11 cellular contexts compared by ENCODE assay signal in the genomic region with DNA sequence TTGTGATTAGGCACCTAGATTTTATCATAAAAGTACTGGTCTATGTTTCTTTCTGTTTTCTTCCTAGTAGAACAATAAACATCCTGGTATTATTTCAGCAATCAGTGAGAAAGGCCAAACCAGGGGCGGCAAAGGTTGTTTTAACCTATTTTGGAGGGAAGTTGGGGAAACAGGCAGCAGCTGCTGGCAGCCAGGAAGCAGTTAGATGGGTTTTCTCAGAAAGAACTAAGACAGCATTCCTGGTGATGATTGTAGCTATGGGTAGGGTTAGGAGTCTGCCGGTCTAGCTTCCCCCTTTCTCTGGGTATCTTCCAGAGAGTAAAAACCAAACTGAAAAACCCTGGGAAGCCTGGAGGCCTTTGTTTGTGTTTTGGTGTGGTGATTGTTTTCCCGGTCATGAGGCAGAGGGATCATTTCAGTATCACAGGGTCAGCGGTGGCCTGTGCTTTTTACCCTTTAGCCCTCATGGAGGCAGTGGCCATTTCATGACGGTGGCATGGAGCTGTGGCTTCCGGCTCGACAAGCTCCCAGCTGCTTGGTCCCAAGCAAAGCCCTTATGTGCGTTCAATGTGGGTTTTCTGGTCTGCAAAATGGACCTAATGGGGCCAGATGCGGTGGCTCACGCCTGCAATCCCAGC. TPM values are rescaled to one million over a fixed set of nuclear protein-coding genes. Genes with fewer than 3 reads are reported as not detected.
DNase-seq lines count a peak whose midpoint lies in the region; ATAC-seq, FAIRE-seq and TF ChIP-seq lines count a peak whose summit lies in the region.
"Had no signal": no experiment of that assay in that cellular context is flagged by ENCODE, and none has a peak within 500 bp of the region (broad histone marks: within the 10 kb centered on the region; RNA-seq: fewer than 3 reads in every experiment).

No MANE protein-coding gene starts in this region.

- peaks cover 43% of the 10 kb centered on the region for H3K4me1 ChIP-seq in HepG2 (ENCODE audit: insufficient read depth, low read length)

- H3K36me3 ChIP-seq in HepG2 (replicated peaks in 1 of 2; ENCODE audit: control insufficient read depth in 1 of 2, insufficient read depth in 2 of 2, low read length in 2 of 2): no peaks in the 10 kb centered on the region

- intact Hi-C loops in activated T-helper 1 cell treated with anti-CD3 and anti-CD28 coated beads, Interleukin-12 subunit alpha, Interleukin-12 subunit beta, Interleukin-2, Interleukin-4 antibody, amounts not matched to agents 30 ng/mL and 10 ng/mL and 1 ng/mL, durations not matched to agents 14 hours and 24 hours and 36 hours (cut with micrococcal nuclease): no loop called here
- intact Hi-C loops in HepG2 (cut with micrococcal nuclease; ENCODE audit: unreplicated experiment): no loop called here

- H3K27me3 Mint-ChIP-seq in T-helper 2 cell treated with Interferon-gamma antibody and Interleukin-4, amounts not matched to agents 5 μg/mL and 100 μg/mL, for 36 hours (ENCODE audit: low read depth): no peaks in the 10 kb centered on the region
- H3K27me3 Mint-ChIP-seq in activated T-helper 1 cell treated with anti-CD3 and anti-CD28 coated beads, Interleukin-12 subunit alpha, Interleukin-12 subunit beta, Interleukin-2, Interleukin-4 antibody, amounts not matched to agents 30 ng/mL and 10 ng/mL and 1 ng/mL, durations not matched to agents 14 hours and 24 hours and 36 hours (ENCODE audit: insufficient read depth): no peaks in the 10 kb centered on the region
- H3K27me3 Mint-ChIP-seq in stimulated activated naive B cell treated with anti-CD40 and anti-IgM and Interleukin-4, amounts not matched to agents 10 μg/mL and 1 μg/mL and 100 μg/mL, for 72 hours: no peaks in the 10 kb centered on the region

- BruUV-seq in HepG2 (replicated peaks; lab: Mats Ljungman, UMichigan): no TSS peak

- TF ChIP-seq EP300 in HepG2 (IDR thresholded peaks at IDR 0.05; ENCODE audit: low read depth in 2 of 2, low read length in 2 of 2): no peak
- TF ChIP-seq EP300 in HepG2 (CRISPR knock-in tag; IDR thresholded peaks at IDR 0.05; ENCODE audit: borderline replicate concordance): no peak

- DNase-seq in T-helper 2 cell treated with Interferon-gamma antibody and Interleukin-4, amounts not matched to agents 5 μg/mL and 100 μg/mL, for 36 hours (ENCODE audit: low spot score): no peak
- DNase-seq in T-helper 2 cell: no peak
- no peak for DNase-seq in activated T-helper 1 cell treated with anti-CD3 and anti-CD28 coated beads, Interleukin-12 subunit alpha, Interleukin-12 subunit beta, Interleukin-2, Interleukin-4 antibody, amounts not matched to agents 30 ng/mL and 10 ng/mL and 1 ng/mL, durations not matched to agents 14 hours and 24 hours and 36 hours (ENCODE audit: low spot score)
- no peak for DNase-seq in HepG2 (ENCODE audit: low spot score)
- DNase-seq in stimulated activated naive B cell treated with anti-CD40 and anti-IgM and Interleukin-4, amounts not matched to agents 10 μg/mL and 1 μg/mL and 100 μg/mL, for 72 hours: no peak
- DNase-seq in foreskin fibroblast: no peak
- DNase-seq in urothelium cell line (ENCODE audit: low spot score): no peak
- DNase-seq in SHP77 (lab: John Stamatoyannopoulos, UW): no peak
- DNase-seq: stimulated activated CD4-positive, alpha-beta T cell treated with anti-CD3 and anti-CD28 coated beads, Interleukin-15, amount 100 ng/mL, for 24 hours; substantia nigra had no signal

- H4K20me1 ChIP-seq in HepG2 (ENCODE audit: insufficient read depth, low read length): no peaks in the 10 kb centered on the region

- H3K27ac ChIP-seq in HepG2 (ENCODE audit: extremely low read length, insufficient read depth, low read length): no peak overlapping the region
- H3K27ac ChIP-seq: A549 had no signal

- WGBS in HepG2 (ENCODE audit: low lambda C conversion rate): 11% methylated on average over 7 of the region's 10 CpGs

- FAIRE-seq in HepG2 (lab: Jason Lieb, UNC) (no peak), urothelium cell line (lab: Jason Lieb, UNC) (no peak)
- FAIRE-seq: A549 had no signal

- POLR2A ChIA-PET in HepG2 (lab: Yijun Ruan, JAX): no interaction called here

- H3K9me3 ChIP-seq in HepG2 (ENCODE audit: low read length): no peaks in the 10 kb centered on the region
- H3K9me3 ChIP-seq: A549 had no signal

- H3K9ac ChIP-seq in HepG2 (ENCODE audit: insufficient read depth, low read depth, low read length): no peak overlapping the region

- H3K4me3 Mint-ChIP-seq in T-helper 2 cell treated with Interferon-gamma antibody and Interleukin-4, amounts not matched to agents 5 μg/mL and 100 μg/mL, for 36 hours: peak overlapping the region; percentile 66
- peak overlapping the region; percentile 28 for H3K4me3 Mint-ChIP-seq in activated T-helper 1 cell treated with anti-CD3 and anti-CD28 coated beads, Interleukin-12 subunit alpha, Interleukin-12 subunit beta, Interleukin-2, Interleukin-4 antibody, amounts not matched to agents 30 ng/mL and 10 ng/mL and 1 ng/mL, durations not matched to agents 14 hours and 24 hours and 36 hours
- H3K4me3 Mint-ChIP-seq in stimulated activated naive B cell treated with anti-CD40 and anti-IgM and Interleukin-4, amounts not matched to agents 10 μg/mL and 1 μg/mL and 100 μg/mL, for 72 hours: no peak overlapping the region

- H3K4me3 ChIP-seq in HepG2 (replicated peaks in 1 of 3; ENCODE audit: insufficient read depth in 1 of 3, low read depth in 2 of 3, low read length in 3 of 3): no peak overlapping the region; a peak in 1 of 6 replicates
- H3K4me3 ChIP-seq in foreskin fibroblast (ENCODE audit: low read depth in 1 of 2, low read length in 2 of 2): no peak overlapping the region
- H3K4me3 ChIP-seq: A549 had no signal

- in situ Hi-C loops in HepG2 (cut with HindIII; ENCODE audit: extremely low pct_ligation_motif_present, low pct_unique_long_range_greater_than_20kb): no loop called here

- CTCF ChIA-PET in HepG2 (lab: Yijun Ruan, JAX; ENCODE audit: low intra/inter-chr PET ratio, low total read pairs): no interaction called here

- TF ChIP-seq RAD21 in HepG2 (CRISPR knock-in tag; IDR thresholded peaks at IDR 0.05): no peak

- peaks cover 5% of the 10 kb centered on the region for H3K9me3 Mint-ChIP-seq in T-helper 2 cell treated with Interferon-gamma antibody and Interleukin-4, amounts not matched to agents 5 μg/mL and 100 μg/mL, for 36 hours
- H3K9me3 Mint-ChIP-seq in activated T-helper 1 cell treated with anti-CD3 and anti-CD28 coated beads, Interleukin-12 subunit alpha, Interleukin-12 subunit beta, Interleukin-2, Interleukin-4 antibody, amounts not matched to agents 30 ng/mL and 10 ng/mL and 1 ng/mL, durations not matched to agents 14 hours and 24 hours and 36 hours: peaks cover 14% of the 10 kb centered on the region
- H3K9me3 Mint-ChIP-seq in stimulated activated naive B cell treated with anti-CD40 and anti-IgM and Interleukin-4, amounts not matched to agents 10 μg/mL and 1 μg/mL and 100 μg/mL, for 72 hours: peaks cover 7 to 8% of the 10 kb centered on the region in 2 donors

- H2AFZ ChIP-seq in HepG2 (ENCODE audit: low read length): no peak overlapping the region

- peak overlapping the region; percentile 38 for H3K4me2 ChIP-seq in HepG2 (ENCODE audit: low read depth, low read length)
- H3K4me2 ChIP-seq: A549 had no signal

- H3K27me3 ChIP-seq in HepG2 (ENCODE audit: control insufficient read depth in 1 of 2, insufficient read depth in 2 of 2, low read length in 2 of 2): peaks cover 2 to 32% of the 10 kb centered on the region in 2 experiments; a peak in 4 of 5 replicates

- no peaks in the 10 kb centered on the region for H3K79me2 ChIP-seq in HepG2 (ENCODE audit: insufficient read depth, low read length)

- no peak for TF ChIP-seq CTCF in HepG2 (CRISPR knock-in tag; IDR thresholded peaks at IDR 0.05)
- no peak for TF ChIP-seq CTCF in foreskin fibroblast (IDR thresholded peaks at IDR 0.05; ENCODE audit: low read depth, low read length)

- H3K27ac Mint-ChIP-seq in T-helper 2 cell treated with Interferon-gamma antibody and Interleukin-4, amounts not matched to agents 5 μg/mL and 100 μg/mL, for 36 hours: peak overlapping the region; percentile 90
- H3K27ac Mint-ChIP-seq in activated T-helper 1 cell treated with anti-CD3 and anti-CD28 coated beads, Interleukin-12 subunit alpha, Interleukin-12 subunit beta, Interleukin-2, Interleukin-4 antibody, amounts not matched to agents 30 ng/mL and 10 ng/mL and 1 ng/mL, durations not matched to agents 14 hours and 24 hours and 36 hours: peak overlapping the region; percentile 97
- peak overlapping the region; percentile 77 for H3K27ac Mint-ChIP-seq in stimulated activated naive B cell treated with anti-CD40 and anti-IgM and Interleukin-4, amounts not matched to agents 10 μg/mL and 1 μg/mL and 100 μg/mL, for 72 hours

- H3K36me3 Mint-ChIP-seq in T-helper 2 cell treated with Interferon-gamma antibody and Interleukin-4, amounts not matched to agents 5 μg/mL and 100 μg/mL, for 36 hours (ENCODE audit: low read depth): peaks cover 11% of the 10 kb centered on the region
- H3K36me3 Mint-ChIP-seq in activated T-helper 1 cell treated with anti-CD3 and anti-CD28 coated beads, Interleukin-12 subunit alpha, Interleukin-12 subunit beta, Interleukin-2, Interleukin-4 antibody, amounts not matched to agents 30 ng/mL and 10 ng/mL and 1 ng/mL, durations not matched to agents 14 hours and 24 hours and 36 hours (ENCODE audit: low read depth): peaks cover 24% of the 10 kb centered on the region
- H3K36me3 Mint-ChIP-seq in stimulated activated naive B cell treated with anti-CD40 and anti-IgM and Interleukin-4, amounts not matched to agents 10 μg/mL and 1 μg/mL and 100 μg/mL, for 72 hours: peaks cover 4 to 5% of the 10 kb centered on the region in 2 donors

- H3K4me1 Mint-ChIP-seq in T-helper 2 cell treated with Interferon-gamma antibody and Interleukin-4, amounts not matched to agents 5 μg/mL and 100 μg/mL, for 36 hours (ENCODE audit: low read depth): peaks cover 70% of the 10 kb centered on the region
- peaks cover 87% of the 10 kb centered on the region for H3K4me1 Mint-ChIP-seq in activated T-helper 1 cell treated with anti-CD3 and anti-CD28 coated beads, Interleukin-12 subunit alpha, Interleukin-12 subunit beta, Interleukin-2, Interleukin-4 antibody, amounts not matched to agents 30 ng/mL and 10 ng/mL and 1 ng/mL, durations not matched to agents 14 hours and 24 hours and 36 hours (ENCODE audit: low read depth)
- H3K4me1 Mint-ChIP-seq in stimulated activated naive B cell treated with anti-CD40 and anti-IgM and Interleukin-4, amounts not matched to agents 10 μg/mL and 1 μg/mL and 100 μg/mL, for 72 hours: peaks cover 75 to 100% of the 10 kb centered on the region in 2 donors

- no peak; the same call in 2 of the 3 replicates for ATAC-seq in HepG2
- no peak for ATAC-seq in stimulated activated naive B cell treated with anti-CD40 and anti-IgM and Interleukin-4, amounts not matched to agents 10 μg/mL and 1 μg/mL and 100 μg/mL, for 72 hours (replicated peaks)
- ATAC-seq: A549 had no signal

- no peak for TF ChIP-seq POLR2A in HepG2 (IDR thresholded peaks at IDR 0.05; ENCODE audit: insufficient read depth in 1 of 2, low read depth in 2 of 2, low read length in 2 of 2)

RNA-seq across cellular contexts. Expression of a gene that starts 19.6 kb away (rescaled TPM):
- total RNA-seq in activated T-helper 1 cell treated with anti-CD3 and anti-CD28 coated beads, Interleukin-12 subunit alpha, Interleukin-12 subunit beta, Interleukin-2, Interleukin-4 antibody, amounts not matched to agents 30 ng/mL and 10 ng/mL and 1 ng/mL, durations not matched to agents 14 hours and 24 hours and 36 hours: 211 and 213 TPM in 2 replicates
- 0.04 TPM in 1 of 2 replicates, not detected in the other for total RNA-seq in HepG2 (2016; rRNA removed; fragmentation: Illumina TruSeq; extraction: Trizol)
- not detected in 2 replicates for total RNA-seq in HepG2 (2016; cell fraction: cytosol; rRNA removed; fragmentation: Illumina TruSeq; extraction: Trizol; ENCODE audit: low read depth)
- not detected in 2 replicates for total RNA-seq in HepG2 (2016; cell fraction: insoluble cytoplasmic fraction; rRNA removed; fragmentation: Illumina TruSeq; extraction: Trizol)
- not detected in 2 replicates for total RNA-seq in HepG2 (2016; cell fraction: membrane; rRNA removed; fragmentation: Illumina TruSeq; extraction: Trizol)
- total RNA-seq in HepG2 (2016; cell fraction: nucleus; rRNA removed; fragmentation: Illumina TruSeq; extraction: Trizol): not detected in 2 replicates
- 0.11 and 0.29 TPM in 2 replicates for polyA plus RNA-seq in HepG2 (2011; rRNA removed)
- 0.05 and 0.07 TPM in 2 replicates for polyA plus RNA-seq in HepG2 (2011; cell fraction: cytosol; rRNA removed)
- polyA plus RNA-seq in HepG2 (2011; cell fraction: nucleus; rRNA removed): 0.05 TPM in 2 replicates
- polyA plus RNA-seq in HepG2 (2012): not detected in 2 replicates
- polyA plus RNA-seq in HepG2 (2016; cell fraction: cytosol; fragmentation: Illumina TruSeq; extraction: Trizol; ENCODE audit: low read depth): not detected in 2 replicates
- polyA plus RNA-seq in HepG2 (2016; cell fraction: insoluble cytoplasmic fraction; fragmentation: Illumina TruSeq; extraction: Trizol; ENCODE audit: low read depth): not detected in 2 replicates
- not detected in 2 replicates for polyA plus RNA-seq in HepG2 (2016; cell fraction: membrane; fragmentation: Illumina TruSeq; extraction: Trizol; ENCODE audit: low read depth)
- not detected in 2 replicates for polyA plus RNA-seq in HepG2 (2016; cell fraction: nucleus; fragmentation: Illumina TruSeq; extraction: Trizol; ENCODE audit: insufficient read depth, low read depth)
- polyA minus RNA-seq in HepG2 (2011; rRNA and poly(A)+ RNA removed; ENCODE audit: low replicate concordance): 0.14 and 1.1 TPM in 2 replicates
- polyA minus RNA-seq in HepG2 (2011; cell fraction: cytosol; rRNA and poly(A)+ RNA removed): not detected in 2 replicates
- 0.90 TPM in 1 of 2 replicates, not detected in the other for polyA minus RNA-seq in HepG2 (2011; cell fraction: nucleus; rRNA and poly(A)+ RNA removed)

Comparison
In these comparisons a context has a peak if more than half of its experiments do, and no peak if none do; other contexts are left out.
1. H3K4me3 Mint-ChIP-seq: peak in T-helper 2 cell treated with Interferon-gamma antibody and Interleukin-4, amounts not matched to agents 5 μg/mL and 100 μg/mL, for 36 hours (single experiment) and activated T-helper 1 cell treated with anti-CD3 and anti-CD28 coated beads, Interleukin-12 subunit alpha, Interleukin-12 subunit beta, Interleukin-2, Interleukin-4 antibody, amounts not matched to agents 30 ng/mL and 10 ng/mL and 1 ng/mL, durations not matched to agents 14 hours and 24 hours and 36 hours (single experiment); none in stimulated activated naive B cell treated with anti-CD40 and anti-IgM and Interleukin-4, amounts not matched to agents 10 μg/mL and 1 μg/mL and 100 μg/mL, for 72 hours (0 of 2).
2. RNA of a gene that starts 19.6 kb away (total RNA-seq): 211 to 213 TPM in activated T-helper 1 cell treated with anti-CD3 and anti-CD28 coated beads, Interleukin-12 subunit alpha, Interleukin-12 subunit beta, Interleukin-2, Interleukin-4 antibody, amounts not matched to agents 30 ng/mL and 10 ng/mL and 1 ng/mL, durations not matched to agents 14 hours and 24 hours and 36 hours; 0.04 TPM in HepG2; every median in the first group is over 100 times any median in the second.
3. Peak in every context shown above with its lines, with median percentiles within 50 percentile points of each other: H3K27ac Mint-ChIP-seq.